Comparison of ENCODE assay signal across 2 cellular contexts in genomic region chr22:37951305-37951704, GRCh38.
TF ChIP-seq lines count a peak whose summit lies in the region.

No MANE protein-coding gene starts in this region.

TF ChIP-seq in IMR-90, 13 proteins besides CTCF, POLR2A, EP300 and RAD21:
- no peak for TF ChIP-seq MAZ (IDR thresholded peaks at IDR 0.05; ENCODE audit: borderline replicate concordance, low read depth, low read length)
- no peak for TF ChIP-seq SMC3 (IDR thresholded peaks at IDR 0.05; ENCODE audit: low read depth, low read length)

TF ChIP-seq in K562, 482 proteins besides CTCF, POLR2A, EP300 and RAD21:
- TF ChIP-seq POLR2AphosphoS2 (IDR thresholded peaks at IDR 0.05; ENCODE audit: low read length) (no peak), ATF1 (CRISPR knock-in tag; IDR thresholded peaks at IDR 0.05) (peak; percentile 52; the same call in 1 of the 2 replicates), ATF1 (tag; IDR thresholded peaks at IDR 0.05) (peak; percentile 68), ZNF707 (CRISPR knock-in tag; conservative IDR thresholded peaks at IDR 0.05) (no peak), ILK (tag; IDR thresholded peaks at IDR 0.05; ENCODE audit: borderline replicate concordance, low read depth) (no peak), CREB1 (IDR thresholded peaks at IDR 0.05) (peak; percentile 87), CREB1 (CRISPR knock-in tag; IDR thresholded peaks at IDR 0.05) (peak; percentile 68; the same call in 1 of the 2 replicates), KLF13 (tag; IDR thresholded peaks at IDR 0.05; ENCODE audit: borderline replicate concordance, low read depth) (no peak), HNRNPLL (IDR thresholded peaks at IDR 0.05; ENCODE audit: low read depth, low read length, poor library complexity, severe bottlenecking) (no peak), ZNF232 (CRISPR knock-in tag; IDR thresholded peaks at IDR 0.05) (no peak), SRSF3 (IDR thresholded peaks at IDR 0.05; ENCODE audit: insufficient read depth, low read length) (no peak), PHB (CRISPR knock-in tag; IDR thresholded peaks at IDR 0.05) (no peak), MAX (CRISPR knock-in tag; IDR thresholded peaks at IDR 0.05) (no peak), CREBBP (IDR thresholded peaks at IDR 0.05; ENCODE audit: low read depth, low read length) (no peak), RFX5 (IDR thresholded peaks at IDR 0.05; ENCODE audit: low read depth, low read length) (no peak), MTA1 (IDR thresholded peaks at IDR 0.05; ENCODE audit: borderline replicate concordance) (peak; percentile 68; the same call in 1 of the 2 replicates), TEAD1 (CRISPR knock-in tag; IDR thresholded peaks at IDR 0.05) (no peak), LCOR (CRISPR knock-in tag; IDR thresholded peaks at IDR 0.05) (no peak), ZBTB1 (CRISPR knock-in tag; IDR thresholded peaks at IDR 0.05; ENCODE audit: borderline replicate concordance, low read depth) (no peak), TBP (optimal IDR thresholded peaks at IDR 0.05; ENCODE audit: low read depth, low read length) (no peak), HDAC8 (tag; IDR thresholded peaks at IDR 0.05) (no peak), KDM1A (IDR thresholded peaks at IDR 0.05) (no peak), KDM2B (CRISPR knock-in tag; IDR thresholded peaks at IDR 0.05) (no peak), TCF15 (CRISPR knock-in tag; IDR thresholded peaks at IDR 0.05) (no peak), CREM (IDR thresholded peaks at IDR 0.05; ENCODE audit: low read depth) (peak; percentile 96), TAF15 (IDR thresholded peaks at IDR 0.05; ENCODE audit: low read depth, low read length) (no peak), TCF7 (IDR thresholded peaks at IDR 0.05; ENCODE audit: borderline replicate concordance) (no peak), HNRNPL (IDR thresholded peaks at IDR 0.05; ENCODE audit: low read depth, low read length) (no peak), NCOR1 (IDR thresholded peaks at IDR 0.05) (no peak), FOXP1 (CRISPR knock-in tag; IDR thresholded peaks at IDR 0.05) (no peak), PHF20 (IDR thresholded peaks at IDR 0.05; ENCODE audit: partially characterized antibody) (peak; percentile 37)
- TF ChIP-seq, protein P1, sequence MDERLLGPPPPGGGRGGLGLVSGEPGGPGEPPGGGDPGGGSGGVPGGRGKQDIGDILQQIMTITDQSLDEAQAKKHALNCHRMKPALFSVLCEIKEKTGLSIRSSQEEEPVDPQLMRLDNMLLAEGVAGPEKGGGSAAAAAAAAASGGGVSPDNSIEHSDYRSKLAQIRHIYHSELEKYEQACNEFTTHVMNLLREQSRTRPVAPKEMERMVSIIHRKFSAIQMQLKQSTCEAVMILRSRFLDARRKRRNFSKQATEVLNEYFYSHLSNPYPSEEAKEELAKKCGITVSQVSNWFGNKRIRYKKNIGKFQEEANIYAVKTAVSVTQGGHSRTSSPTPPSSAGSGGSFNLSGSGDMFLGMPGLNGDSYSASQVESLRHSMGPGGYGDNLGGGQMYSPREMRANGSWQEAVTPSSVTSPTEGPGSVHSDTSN (CRISPR knock-in tag; IDR thresholded peaks at IDR 0.05; ENCODE audit: low read depth) = no peak
- TF ChIP-seq, protein P1 (tag; conservative IDR thresholded peaks at IDR 0.05; ENCODE audit: low read depth) = no peak
- TF ChIP-seq, protein P2, sequence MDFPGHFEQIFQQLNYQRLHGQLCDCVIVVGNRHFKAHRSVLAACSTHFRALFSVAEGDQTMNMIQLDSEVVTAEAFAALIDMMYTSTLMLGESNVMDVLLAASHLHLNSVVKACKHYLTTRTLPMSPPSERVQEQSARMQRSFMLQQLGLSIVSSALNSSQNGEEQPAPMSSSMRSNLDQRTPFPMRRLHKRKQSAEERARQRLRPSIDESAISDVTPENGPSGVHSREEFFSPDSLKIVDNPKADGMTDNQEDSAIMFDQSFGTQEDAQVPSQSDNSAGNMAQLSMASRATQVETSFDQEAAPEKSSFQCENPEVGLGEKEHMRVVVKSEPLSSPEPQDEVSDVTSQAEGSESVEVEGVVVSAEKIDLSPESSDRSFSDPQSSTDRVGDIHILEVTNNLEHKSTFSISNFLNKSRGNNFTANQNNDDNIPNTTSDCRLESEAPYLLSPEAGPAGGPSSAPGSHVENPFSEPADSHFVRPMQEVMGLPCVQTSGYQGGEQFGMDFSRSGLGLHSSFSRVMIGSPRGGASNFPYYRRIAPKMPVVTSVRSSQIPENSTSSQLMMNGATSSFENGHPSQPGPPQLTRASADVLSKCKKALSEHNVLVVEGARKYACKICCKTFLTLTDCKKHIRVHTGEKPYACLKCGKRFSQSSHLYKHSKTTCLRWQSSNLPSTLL (IDR thresholded peaks at IDR 0.05) = no peak
- TF ChIP-seq, protein P3, sequence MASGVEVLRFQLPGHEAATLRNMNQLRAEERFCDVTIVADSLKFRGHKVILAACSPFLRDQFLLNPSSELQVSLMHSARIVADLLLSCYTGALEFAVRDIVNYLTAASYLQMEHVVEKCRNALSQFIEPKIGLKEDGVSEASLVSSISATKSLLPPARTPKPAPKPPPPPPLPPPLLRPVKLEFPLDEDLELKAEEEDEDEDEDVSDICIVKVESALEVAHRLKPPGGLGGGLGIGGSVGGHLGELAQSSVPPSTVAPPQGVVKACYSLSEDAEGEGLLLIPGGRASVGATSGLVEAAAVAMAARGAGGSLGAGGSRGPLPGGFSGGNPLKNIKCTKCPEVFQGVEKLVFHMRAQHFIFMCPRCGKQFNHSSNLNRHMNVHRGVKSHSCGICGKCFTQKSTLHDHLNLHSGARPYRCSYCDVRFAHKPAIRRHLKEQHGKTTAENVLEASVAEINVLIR (CRISPR knock-in tag; IDR thresholded peaks at IDR 0.05) = peak; percentile 42
